Comparison of ENCODE assay signal across 20 cellular contexts in genomic region chr17:18344021-18344420, GRCh38. TPM values are rescaled to one million over a fixed set of nuclear protein-coding genes. Genes with fewer than 3 reads are reported as not detected.
"Had no signal": no experiment of that assay in that cellular context is flagged by ENCODE, and none has a peak within 500 bp of the region (broad histone marks: within the 10 kb centered on the region; RNA-seq: fewer than 3 reads in every experiment).

No MANE protein-coding gene starts in this region.

- H3K36me3 ChIP-seq: ovary had no signal

- H3K27me3 ChIP-seq: body of pancreas, heart left ventricle, ovary, thyroid gland had no signal

- DNase-seq: activated CD4-positive, CD25-positive, alpha-beta regulatory T cell treated with anti-CD3 and anti-CD28 coated beads, Interleukin-2, amount 50 U/mL, for 72 hours; activated gamma-delta T cell treated with Interleukin-2 at 50 U/mL for 16 hours; anterior cingulate cortex; body of pancreas; heart left ventricle; left cardiac atrium; midbrain; ovary; right cardiac atrium; stimulated activated CD4-positive, alpha-beta T cell treated with anti-CD3 and anti-CD28 coated beads, Interleukin-4, amount 100 ng/mL, for 24 hours; stimulated activated naive CD8-positive, alpha-beta T cell treated with anti-CD3 and anti-CD28 coated beads, Interleukin-15, Interleukin-2, amounts not matched to agents 100 U/mL and 50 U/mL, for 24 hours; thyroid gland had no signal

- H3K9me3 Mint-ChIP-seq: activated naive CD4-positive, alpha-beta T cell treated with anti-CD3 and anti-CD28 coated beads, Interleukin-2, amount 50 U/mL, for 24 hours; natural killer cell treated with Interleukin-12 subunit alpha and Interleukin-12 subunit beta and Interleukin-15 and Interleukin-18, amount 100 ng/mL, for 72 hours had no signal

- H3K27me3 Mint-ChIP-seq: activated naive CD4-positive, alpha-beta T cell treated with anti-CD3 and anti-CD28 coated beads, Interleukin-2, amount 50 U/mL, for 24 hours; natural killer cell treated with Interleukin-12 subunit alpha and Interleukin-12 subunit beta and Interleukin-15 and Interleukin-18, amount 100 ng/mL, for 72 hours had no signal

- H3K4me3 Mint-ChIP-seq: activated naive CD4-positive, alpha-beta T cell treated with anti-CD3 and anti-CD28 coated beads, Interleukin-2, amount 50 U/mL, for 24 hours; natural killer cell treated with Interleukin-12 subunit alpha and Interleukin-12 subunit beta and Interleukin-15 and Interleukin-18, amount 100 ng/mL, for 72 hours had no signal

- H3K4me3 ChIP-seq: body of pancreas, heart left ventricle, ovary, thyroid gland had no signal

- H3K4me1 Mint-ChIP-seq: activated naive CD4-positive, alpha-beta T cell treated with anti-CD3 and anti-CD28 coated beads, Interleukin-2, amount 50 U/mL, for 24 hours had no signal

- ATAC-seq: body of pancreas; heart left ventricle; left cardiac atrium; stimulated activated naive CD8-positive, alpha-beta T cell treated with anti-CD3 and anti-CD28 coated beads, Interleukin-15, Interleukin-2, amounts not matched to agents 100 U/mL and 50 U/mL, for 24 hours had no signal

- H3K27ac Mint-ChIP-seq: activated naive CD4-positive, alpha-beta T cell treated with anti-CD3 and anti-CD28 coated beads, Interleukin-2, amount 50 U/mL, for 24 hours; natural killer cell treated with Interleukin-12 subunit alpha and Interleukin-12 subunit beta and Interleukin-15 and Interleukin-18, amount 100 ng/mL, for 72 hours had no signal

- H3K4me1 ChIP-seq: body of pancreas, heart left ventricle, thyroid gland had no signal

- H3K9me3 ChIP-seq: body of pancreas, heart left ventricle, ovary, thyroid gland had no signal

- H3K27ac ChIP-seq: body of pancreas, heart left ventricle, ovary, thyroid gland, VCaP had no signal

RNA-seq across cellular contexts. Expression of gene EVPLL, which starts 33.6 kb away (rescaled TPM):
- total RNA-seq: body of pancreas; cardiac septum; chondrocyte; epithelial cell of proximal tubule; fibroblast of villous mesenchyme; heart left ventricle; left cardiac atrium; natural killer cell treated with Interleukin-12 subunit alpha and Interleukin-12 subunit beta and Interleukin-15 and Interleukin-18, amount 100 ng/mL, for 72 hours; ovary; pulmonary artery endothelial cell; right cardiac atrium had no signal
- polyA plus RNA-seq: heart left ventricle, ovary, right cardiac atrium had no signal
